15 cellular contexts compared by ENCODE assay signal in the genomic region with DNA sequence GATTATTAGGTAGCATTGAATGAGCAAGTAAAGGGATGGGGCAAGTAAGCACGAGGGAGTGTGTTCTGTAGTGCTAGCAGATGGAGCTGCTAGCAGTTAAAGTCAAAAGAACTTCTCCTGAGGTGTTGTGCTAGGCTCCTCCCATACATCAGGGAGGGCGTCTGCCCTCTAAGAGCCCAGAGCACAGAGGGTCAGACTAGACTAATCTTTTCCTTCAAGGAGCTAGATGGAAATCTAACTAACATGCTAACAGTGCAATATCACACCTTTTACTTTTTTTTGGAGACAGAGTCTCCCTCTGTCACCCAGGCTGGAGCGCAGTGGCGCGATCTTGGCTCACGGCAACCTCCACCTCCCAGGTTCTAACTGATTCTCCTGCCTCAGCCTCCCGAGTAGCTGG. TPM values are rescaled to one million over a fixed set of nuclear protein-coding genes. Genes with fewer than 3 reads are reported as not detected.
DNase-seq lines count a peak whose midpoint lies in the region; ATAC-seq and TF ChIP-seq lines count a peak whose summit lies in the region.
"Had no signal": no experiment of that assay in that cellular context is flagged by ENCODE, and none has a peak within 500 bp of the region (broad histone marks: within the 10 kb centered on the region; RNA-seq: fewer than 3 reads in every experiment).

No MANE protein-coding gene starts in this region.

- DNase-seq in GM23338 (ENCODE audit: low spot score) (no peak), glutamatergic neuron (no peak), neuronal stem cell (ENCODE audit: low spot score) (no peak), NCI-H2171 treated with DMSO at 0.1 percent for 48 hours (lab: John Stamatoyannopoulos, UW) (no peak)
- DNase-seq in activated CD4-positive, alpha-beta T cell treated with anti-CD3 and anti-CD28 coated beads for 48 hours = no peak
- DNase-seq: BE2C; CD4-positive, alpha-beta memory T cell; DMS153; DMS79 treated with DMSO at 0.1 percent for 48 hours; EL; HCEC 1CT had no signal

- H3K36me3 ChIP-seq in GM23338 (ENCODE audit: insufficient read depth) (no peaks in the 10 kb centered on the region), neuronal stem cell (replicated peaks in 1 of 2; ENCODE audit: control insufficient read depth in 2 of 2, insufficient read depth in 2 of 2, low read length in 2 of 2) (no peaks in the 10 kb centered on the region)
- H3K36me3 ChIP-seq: BE2C had no signal

- H4K91ac ChIP-seq in neuronal stem cell (ENCODE audit: low read depth, low read length, poor library complexity) = no peak overlapping the region

- no peak overlapping the region for H3K23ac ChIP-seq in neuronal stem cell (ENCODE audit: low read depth, low read length, poor library complexity)

- H3K9ac ChIP-seq in neuronal stem cell (ENCODE audit: low read depth, low read length, poor library complexity) = no peak overlapping the region

- H3K4me1 ChIP-seq in GM23338 (ENCODE audit: insufficient read depth) = peaks cover 15% of the 10 kb centered on the region
- peaks cover 10 to 15% of the 10 kb centered on the region in 2 donors for H3K4me1 ChIP-seq in neuronal stem cell (ENCODE audit: control insufficient read depth in 2 of 2, insufficient read depth in 1 of 2, low read depth in 1 of 2, low read length in 2 of 2)

- H3K9me3 ChIP-seq in neuronal stem cell (replicated peaks in 1 of 2; ENCODE audit: control insufficient read depth in 2 of 2, insufficient read depth in 1 of 2, low read depth in 1 of 2, low read length in 2 of 2) = no peaks in the 10 kb centered on the region
- H3K9me3 ChIP-seq: A549, BE2C had no signal

- H2BK15ac ChIP-seq in neuronal stem cell (ENCODE audit: low read length) = no peak overlapping the region

- H3K9me2 ChIP-seq in GM23338 (ENCODE audit: insufficient read depth) = no peaks in the 10 kb centered on the region

- no peak overlapping the region for H2BK120ac ChIP-seq in neuronal stem cell (ENCODE audit: low read depth, low read length)

- no peak overlapping the region for H3K4ac ChIP-seq in neuronal stem cell (ENCODE audit: low read length)

- ATAC-seq in GM23338 (no peak), HG02884 (IDR thresholded peaks at IDR 0.05; ENCODE audit: unreplicated experiment) (no peak)
- ATAC-seq: A549 had no signal

- H4K20me1 ChIP-seq in GM23338 (replicated peaks; ENCODE audit: insufficient read depth) = no peaks in the 10 kb centered on the region

- TF ChIP-seq CTCF in GM23338 (conservative IDR thresholded peaks at IDR 0.05; ENCODE audit: low read depth in 2 of 2) = no peak
- no peak for TF ChIP-seq CTCF in VCaP (conservative IDR thresholded peaks at IDR 0.05)
- no peak for TF ChIP-seq CTCF in glutamatergic neuron (IDR thresholded peaks at IDR 0.05; ENCODE audit: partially characterized antibody, unreplicated experiment)

- H3K79me2 ChIP-seq in GM23338 (replicated peaks; ENCODE audit: insufficient read depth) = no peaks in the 10 kb centered on the region

- H2AFZ ChIP-seq in GM23338 (peak overlapping the region; percentile 81), neuronal stem cell (ENCODE audit: low read length) (peak overlapping the region; percentile 56)

- H3K4me3 ChIP-seq in GM23338 = no peak overlapping the region
- no peak overlapping the region for H3K4me3 ChIP-seq in neuronal stem cell (ENCODE audit: low read length in 2 of 2)
- H3K4me3 ChIP-seq: A549 had no signal

- H2BK12ac ChIP-seq in neuronal stem cell (ENCODE audit: low read length) = no peak overlapping the region

- no peaks in the 10 kb centered on the region for H3K79me1 ChIP-seq in neuronal stem cell (ENCODE audit: low read depth, low read length)

- H3K4me2 ChIP-seq in GM23338 = no peak overlapping the region
- H3K4me2 ChIP-seq in neuronal stem cell (ENCODE audit: insufficient read depth, low read length, poor library complexity, severe bottlenecking) = no peak overlapping the region
- H3K4me2 ChIP-seq: A549 had no signal

- H3K9me3 Mint-ChIP-seq in GM23338 = peaks cover 4% of the 10 kb centered on the region
- peaks cover 6% of the 10 kb centered on the region for H3K9me3 Mint-ChIP-seq in glutamatergic neuron (ENCODE audit: unreplicated experiment)

- no peak overlapping the region for H3K18ac ChIP-seq in neuronal stem cell (ENCODE audit: low read length)

- H3K27ac Mint-ChIP-seq in GM23338 (no peak overlapping the region), glutamatergic neuron (ENCODE audit: unreplicated experiment) (peak overlapping the region; percentile 23)
- H3K27ac Mint-ChIP-seq: CD4-positive, alpha-beta memory T cell; IgD-negative memory B cell had no signal

- H2AK5ac ChIP-seq in neuronal stem cell (ENCODE audit: low read depth, low read length) = no peak overlapping the region

- H3K27ac ChIP-seq in GM23338 (ENCODE audit: low read depth) (no peak overlapping the region), VCaP (peak overlapping the region; percentile 99; the same call in 1 of the 2 replicates), neuronal stem cell (replicated peaks; ENCODE audit: low read length) (no peak overlapping the region)
- H3K27ac ChIP-seq: A549 had no signal

- H4K8ac ChIP-seq in neuronal stem cell (ENCODE audit: low read depth, low read length) = no peak overlapping the region

- H3F3A ChIP-seq in GM23338 (replicated peaks; ENCODE audit: low read depth) = peaks cover 8% of the 10 kb centered on the region; the same call in 1 of the 2 replicates

- H3K4me1 Mint-ChIP-seq in GM23338 = peaks cover 24% of the 10 kb centered on the region
- peaks cover 9% of the 10 kb centered on the region for H3K4me1 Mint-ChIP-seq in glutamatergic neuron (ENCODE audit: low read depth, unreplicated experiment)

- no CpG with 5 or more reads among the region's 7 CpGs for WGBS in neuronal stem cell (ENCODE audit: extremely low coverage in 2 of 2, insufficient read length in 2 of 2, insufficient replicate concordance in 1 of 2), 2 donors

- no peak overlapping the region for H3K4me3 Mint-ChIP-seq in GM23338
- H3K4me3 Mint-ChIP-seq in glutamatergic neuron (ENCODE audit: unreplicated experiment) = no peak overlapping the region
- H3K4me3 Mint-ChIP-seq: CD4-positive, alpha-beta memory T cell; IgD-negative memory B cell had no signal

- H2BK5ac ChIP-seq in neuronal stem cell (ENCODE audit: low read length) = no peak overlapping the region

- H3K36me3 Mint-ChIP-seq in GM23338 (ENCODE audit: low read depth) (no peaks in the 10 kb centered on the region; the same call in 2 of the 3 replicates), glutamatergic neuron (ENCODE audit: unreplicated experiment) (no peaks in the 10 kb centered on the region)
- H3K36me3 Mint-ChIP-seq: IgD-negative memory B cell had no signal

- H3K14ac ChIP-seq in neuronal stem cell (ENCODE audit: low read length) = no peak overlapping the region

- H3K27me3 Mint-ChIP-seq in GM23338 (ENCODE audit: insufficient read depth, low read depth, poor library complexity) = peaks cover 18% of the 10 kb centered on the region
- H3K27me3 Mint-ChIP-seq in glutamatergic neuron (ENCODE audit: unreplicated experiment) = no peaks in the 10 kb centered on the region
- H3K27me3 Mint-ChIP-seq: CD4-positive, alpha-beta memory T cell had no signal

- H3K27me3 ChIP-seq in GM23338 (ENCODE audit: insufficient read depth) (no peaks in the 10 kb centered on the region), neuronal stem cell (ENCODE audit: control insufficient read depth in 3 of 3, insufficient read depth in 3 of 3, low read depth in 1 of 3, low read length in 3 of 3) (no peaks in the 10 kb centered on the region)
- H3K27me3 ChIP-seq: BE2C had no signal

RNA-seq across cellular contexts. Expression of gene PLA2G6, which starts 3.2 kb away (rescaled TPM):
- total RNA-seq in GM23338 (2014; rRNA removed; shearing (Covaris generic)) = 6.3 and 12.6 TPM in 2 replicates
- 4.5 and 5.8 TPM in 2 replicates for polyA plus RNA-seq in GM23338 (2016; fragmentation: Nextera tagmentation; extraction: Ambion mirVana)
- 42.2 TPM for total RNA-seq in glutamatergic neuron (ENCODE audit: unreplicated experiment)
- polyA plus RNA-seq in neuronal stem cell (2013, experiment 1 of 2) = 10.9 TPM
- polyA plus RNA-seq in neuronal stem cell (2013, experiment 2 of 2) = 11.4 TPM

RNA-seq across cellular contexts. Expression of gene MAFF, which starts 17.0 kb away (rescaled TPM):
- total RNA-seq in GM23338 (2014; rRNA removed; shearing (Covaris generic)) = 7.7 and 8.9 TPM in 2 replicates
- 2.2 and 2.3 TPM in 2 replicates for polyA plus RNA-seq in GM23338 (2016; fragmentation: Nextera tagmentation; extraction: Ambion mirVana)
- 1.8 TPM for total RNA-seq in glutamatergic neuron (ENCODE audit: unreplicated experiment)
- 4.0 TPM for polyA plus RNA-seq in neuronal stem cell (2013, experiment 1 of 2)
- 4.3 TPM for polyA plus RNA-seq in neuronal stem cell (2013, experiment 2 of 2)
